Comparison of ENCODE assay signal across 18 cellular contexts in the genomic region with DNA sequence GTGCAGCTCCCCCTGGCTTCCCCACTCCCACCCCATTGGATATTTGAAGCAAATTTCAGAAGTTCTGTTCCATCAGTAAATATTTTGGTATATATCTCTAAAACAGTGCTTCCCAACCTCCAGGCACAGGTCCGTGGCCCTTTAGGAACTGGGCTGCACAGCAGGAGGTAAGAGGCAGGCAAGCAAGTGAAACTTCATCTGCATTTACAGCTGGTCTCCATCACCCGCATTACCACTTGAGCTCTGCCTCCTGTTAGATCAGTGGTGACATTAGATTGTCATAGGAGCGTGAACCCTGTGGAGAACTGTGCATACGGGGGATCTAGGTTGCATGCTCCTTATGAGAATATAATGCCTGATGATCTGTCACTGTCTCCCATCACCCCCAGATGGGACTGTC.
"Had no signal": no experiment of that assay in that cellular context is flagged by ENCODE, and none has a peak within 500 bp of the region (broad histone marks: within the 10 kb centered on the region; RNA-seq: fewer than 3 reads in every experiment).

No MANE protein-coding gene starts in this region.

- H2AFZ ChIP-seq: hepatocyte, neural progenitor cell had no signal

- H3K27me3 Mint-ChIP-seq: dendritic cell treated with granulocyte-macrophage colony-stimulating factor and Interleukin-4, amounts not matched to agents 40 ng/mL and 50 ng/mL, for 4 days; memory B cell; natural killer cell treated with Interleukin-12 subunit alpha and Interleukin-12 subunit beta and Interleukin-15 and Interleukin-18, amount 100 ng/mL, for 72 hours had no signal

- ATAC-seq: foreskin keratinocyte; left lung; lower lobe of right lung; natural killer cell treated with Interleukin-12 subunit alpha and Interleukin-12 subunit beta and Interleukin-15 and Interleukin-18, amount 100 ng/mL, for 72 hours had no signal

- H3K9me3 ChIP-seq: left lung, lower lobe of right lung, ovary, right atrium auricular region had no signal

- H3K9ac ChIP-seq: neural progenitor cell had no signal

- DNase-seq: erythroblast; foreskin keratinocyte; islet precursor cell; left lung; lower lobe of right lung; midbrain; nucleus accumbens; ovary; stimulated activated CD4-positive, alpha-beta T cell treated with anti-CD3 and anti-CD28 coated beads, Interleukin-2, amount 100 ng/mL, for 48 hours; stimulated activated naive CD4-positive, alpha-beta T cell treated with Interleukin-2 at 50 U/mL for 16 hours; trophoblast cell had no signal

- H3K4me2 ChIP-seq: hepatocyte, neural progenitor cell, smooth muscle cell had no signal

- H3K27ac Mint-ChIP-seq: dendritic cell treated with granulocyte-macrophage colony-stimulating factor and Interleukin-4, amounts not matched to agents 40 ng/mL and 50 ng/mL, for 4 days; memory B cell; natural killer cell treated with Interleukin-12 subunit alpha and Interleukin-12 subunit beta and Interleukin-15 and Interleukin-18, amount 100 ng/mL, for 72 hours; neural progenitor cell had no signal

- H3K27ac ChIP-seq: foreskin keratinocyte, hepatocyte, left lung, lower lobe of right lung, neural progenitor cell, ovary, right atrium auricular region had no signal

- H3K9me3 Mint-ChIP-seq: dendritic cell treated with granulocyte-macrophage colony-stimulating factor and Interleukin-4, amounts not matched to agents 40 ng/mL and 50 ng/mL, for 4 days; memory B cell; natural killer cell treated with Interleukin-12 subunit alpha and Interleukin-12 subunit beta and Interleukin-15 and Interleukin-18, amount 100 ng/mL, for 72 hours; neural progenitor cell had no signal

- H3K4me1 ChIP-seq: foreskin keratinocyte, left lung, right atrium auricular region had no signal

- H3K4me3 Mint-ChIP-seq: dendritic cell treated with granulocyte-macrophage colony-stimulating factor and Interleukin-4, amounts not matched to agents 40 ng/mL and 50 ng/mL, for 4 days; memory B cell; natural killer cell treated with Interleukin-12 subunit alpha and Interleukin-12 subunit beta and Interleukin-15 and Interleukin-18, amount 100 ng/mL, for 72 hours; neural progenitor cell had no signal

- H3K4me1 Mint-ChIP-seq: neural progenitor cell had no signal

- H3K27me3 ChIP-seq: foreskin keratinocyte, hepatocyte, left lung, neural progenitor cell, ovary, right atrium auricular region had no signal
